In the genomic region with DNA sequence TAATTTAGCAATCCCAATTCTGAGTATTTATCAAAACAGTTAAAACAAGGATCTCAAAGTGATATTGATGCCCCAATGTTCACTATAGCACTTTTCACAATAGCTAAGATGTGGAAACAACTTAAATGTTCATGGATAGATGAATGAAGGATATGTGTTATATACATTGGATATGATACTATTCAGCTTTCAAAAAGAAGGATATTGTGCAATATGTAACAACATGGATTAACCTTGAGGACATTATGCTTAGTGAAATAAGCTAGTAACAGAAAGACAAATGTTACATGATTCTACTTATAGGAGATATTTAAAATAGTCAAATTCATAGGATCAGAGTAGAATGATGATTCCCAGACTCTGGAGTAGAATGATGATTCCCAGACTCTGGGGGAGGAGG, we compare ENCODE assay signal across 26 cellular contexts.
"Had no signal": no experiment of that assay in that cellular context is flagged by ENCODE, and none has a peak within 500 bp of the region (broad histone marks: within the 10 kb centered on the region; RNA-seq: fewer than 3 reads in every experiment).

No MANE protein-coding gene starts in this region.

- H3K4me1 ChIP-seq: colonic mucosa, esophagus squamous epithelium, gastrocnemius medialis, left lung had no signal

- ATAC-seq: effector memory CD8-positive, alpha-beta T cell; esophagus mucosa; gastrocnemius medialis; heart right ventricle; left cardiac atrium; left lung; left ventricle myocardium superior; lower lobe of right lung; mucosa of descending colon had no signal

- H3K4me3 ChIP-seq: colonic mucosa, esophagus squamous epithelium, gastrocnemius medialis, heart right ventricle, left lung, lower lobe of right lung, mucosa of descending colon had no signal

- H3K27ac ChIP-seq: colonic mucosa, epithelial cell of prostate, esophagus squamous epithelium, gastrocnemius medialis, heart right ventricle, left lung, lower lobe of right lung had no signal

- H3K27me3 ChIP-seq: colonic mucosa, esophagus squamous epithelium, gastrocnemius medialis, heart right ventricle, left lung had no signal

- H3K36me3 ChIP-seq: colonic mucosa, esophagus squamous epithelium, gastrocnemius medialis, heart right ventricle, left lung, lower lobe of right lung had no signal

- DNase-seq: colonic mucosa; cortex of kidney; effector CD8-positive, alpha-beta T cell; effector memory CD8-positive, alpha-beta T cell; endodermal cell; erythroblast; esophagus squamous epithelium; foreskin fibroblast; foreskin melanocyte; gastrocnemius medialis; glutamatergic neuron; head of caudate nucleus; heart right ventricle; hippocampal formation; left cardiac atrium; left lung; left ventricle myocardium superior; lower lobe of right lung; mesenchymal stem cell; mucosa of descending colon; naive B cell had no signal

- H3K9me3 ChIP-seq: colonic mucosa, esophagus squamous epithelium, gastrocnemius medialis, lower lobe of right lung, mucosa of descending colon had no signal

- FAIRE-seq: endometrium, islet of Langerhans, keratinocyte had no signal
